ENCODE assay signal across 23 cellular contexts in the genomic region with DNA sequence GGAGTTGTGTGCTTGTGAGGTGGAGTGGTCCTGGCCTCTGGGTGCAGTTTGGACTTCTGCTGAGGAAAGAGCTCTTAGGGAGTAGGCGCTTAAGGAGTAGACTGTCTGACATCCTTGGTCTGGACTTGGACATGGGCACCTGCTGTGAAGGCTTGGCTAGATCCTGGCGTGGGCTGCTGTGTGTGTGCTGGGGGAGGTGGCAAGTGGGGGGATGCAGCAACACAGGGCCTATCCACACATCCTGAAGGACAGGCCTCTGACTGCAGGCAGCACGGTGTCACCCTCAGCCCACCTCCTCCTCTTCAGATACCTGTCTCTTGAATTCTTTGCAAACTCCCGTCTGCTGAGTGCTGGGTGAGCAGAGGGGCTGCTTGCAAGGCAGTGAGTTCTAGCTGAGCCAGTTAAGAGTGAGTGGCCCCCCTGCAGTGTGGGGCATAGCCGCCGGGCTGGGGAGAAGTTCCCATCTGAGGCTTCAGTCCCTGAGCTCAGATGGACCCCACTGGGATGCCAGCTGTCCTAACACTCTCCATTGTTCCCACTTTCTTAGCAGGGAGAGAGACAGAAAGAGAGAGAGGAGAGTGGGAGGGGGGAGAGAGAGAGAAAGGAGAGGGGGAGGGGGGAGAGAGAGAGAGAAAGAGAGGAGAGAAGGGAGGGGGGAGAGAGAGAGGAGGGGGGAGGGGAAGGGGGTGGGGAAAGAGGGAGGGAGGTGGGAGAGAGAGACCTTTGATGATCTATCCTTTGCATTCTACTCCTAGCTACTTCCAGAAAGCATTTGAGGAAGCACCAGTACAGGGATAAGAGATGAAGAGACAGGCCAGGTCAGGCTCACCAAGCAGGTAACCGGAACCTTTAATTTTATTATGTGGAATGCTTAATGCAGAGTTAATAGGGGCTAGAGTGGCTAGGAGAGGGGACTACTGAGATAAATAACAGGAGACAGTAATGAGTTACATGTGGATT. TPM values are rescaled to one million over a fixed set of nuclear protein-coding genes. Genes with fewer than 3 reads are reported as not detected.
DNase-seq lines count a peak whose midpoint lies in the region; TF ChIP-seq lines count a peak whose summit lies in the region.
"Had no signal": no experiment of that assay in that cellular context is flagged by ENCODE, and none has a peak within 500 bp of the region (broad histone marks: within the 10 kb centered on the region; RNA-seq: fewer than 3 reads in every experiment).

No MANE protein-coding gene starts in this region.

- H3K9ac ChIP-seq in neural progenitor cell = no peak overlapping the region
- H3K9ac ChIP-seq: GM23248 had no signal

- DNase-seq in NCI-H1417 (lab: John Stamatoyannopoulos, UW) (peak in 2 of 3 experiments; percentile 10 to 46), NCI-H1417 treated with DMSO at 0.1 percent for 48 hours (lab: John Stamatoyannopoulos, UW) (no peak), NCI-H146 treated with DMSO at 0.1 percent for 48 hours (lab: John Stamatoyannopoulos, UW; ENCODE audit: unreplicated experiment) (peak; percentile 11), dorsolateral prefrontal cortex (no peak), neural progenitor cell (ENCODE audit: low spot score) (peak; percentile 72), OCI-M2 (lab: John Stamatoyannopoulos, UW; ENCODE audit: unreplicated experiment) (no peak), WERI-Rb-1 (no peak), AG08396 (ENCODE audit: low spot score) (no peak)
- DNase-seq: activated gamma-delta T cell treated with Interleukin-2 at 50 U/mL for 16 hours, DMS53, GM23248, immature natural killer cell, Karpas-422, lower lobe of right lung, naive B cell, SIG-M5, spleen, transverse colon had no signal

- H3F3A ChIP-seq in neural progenitor cell (ENCODE audit: low read depth) = peaks cover 44% of the 10 kb centered on the region

- peak overlapping the region; percentile 35 for H3K4me3 Mint-ChIP-seq in neural progenitor cell
- H3K4me3 Mint-ChIP-seq: immature natural killer cell, naive B cell had no signal

- H3K4me2 ChIP-seq in neural progenitor cell = peak overlapping the region; percentile 61

- no peaks in the 10 kb centered on the region for H4K20me1 ChIP-seq in neural progenitor cell (ENCODE audit: low read depth)

- H3K27ac Mint-ChIP-seq in neural progenitor cell = peak overlapping the region; percentile 83

- H3K36me3 Mint-ChIP-seq in neural progenitor cell = peaks cover 16% of the 10 kb centered on the region

- TF ChIP-seq CTCF in dorsolateral prefrontal cortex (IDR thresholded peaks at IDR 0.05 in 54 of 56, conservative IDR thresholded peaks at IDR 0.05 in 2 of 56; ENCODE audit: low read depth in 1 of 56, partially characterized antibody in 56 of 56) (no peak), neural progenitor cell (IDR thresholded peaks at IDR 0.05) (no peak), WERI-Rb-1 (IDR thresholded peaks at IDR 0.05; ENCODE audit: low read depth, low read length) (no peak)

- H3K4me1 ChIP-seq in neural progenitor cell = peaks cover 35% of the 10 kb centered on the region
- H3K4me1 ChIP-seq: ascending aorta, lower lobe of right lung, prostate gland, spleen, transverse colon had no signal

- peaks cover 2% of the 10 kb centered on the region for H3K27me3 Mint-ChIP-seq in neural progenitor cell (ENCODE audit: insufficient read depth, low read depth)
- H3K27me3 Mint-ChIP-seq: naive B cell had no signal

- peak overlapping the region in 53 of 59 donors; percentile 3 to 100 (median 90) for H3K27ac ChIP-seq in dorsolateral prefrontal cortex
- peak overlapping the region; percentile 76 for H3K27ac ChIP-seq in neural progenitor cell
- no peak overlapping the region for H3K27ac ChIP-seq in WERI-Rb-1
- H3K27ac ChIP-seq: ascending aorta, C4-2B, coronary artery, GM23248, lower lobe of right lung, prostate gland, spleen, transverse colon had no signal

- H3K9me3 ChIP-seq in neural progenitor cell (ENCODE audit: low read depth) (no peaks in the 10 kb centered on the region), WERI-Rb-1 (ENCODE audit: severe bottlenecking) (no peaks in the 10 kb centered on the region)
- H3K9me3 ChIP-seq: ascending aorta, lower lobe of right lung, prostate gland, spleen, transverse colon had no signal

- no peaks in the 10 kb centered on the region for H3K36me3 ChIP-seq in neural progenitor cell
- peaks cover 19% of the 10 kb centered on the region for H3K36me3 ChIP-seq in WERI-Rb-1
- H3K36me3 ChIP-seq: prostate gland had no signal

- H3K9me3 Mint-ChIP-seq in neural progenitor cell = no peaks in the 10 kb centered on the region
- H3K9me3 Mint-ChIP-seq: immature natural killer cell, naive B cell had no signal

- H3K79me2 ChIP-seq in neural progenitor cell (ENCODE audit: low read depth) = no peaks in the 10 kb centered on the region

- H3K27me3 ChIP-seq in dorsolateral prefrontal cortex (no peaks in the 10 kb centered on the region), neural progenitor cell (no peaks in the 10 kb centered on the region), WERI-Rb-1 (ENCODE audit: insufficient read depth, low read depth, severe bottlenecking) (no peaks in the 10 kb centered on the region)
- H3K27me3 ChIP-seq: ascending aorta, spleen, transverse colon had no signal

- intact Hi-C loops in dorsolateral prefrontal cortex (cut with DNase I) = no loop called here

- H3K4me1 Mint-ChIP-seq in neural progenitor cell = peaks cover 30% of the 10 kb centered on the region
- H3K4me1 Mint-ChIP-seq: immature natural killer cell had no signal

- H3K4me3 ChIP-seq in dorsolateral prefrontal cortex (peak overlapping the region in 1 of 59 donors; percentile 1), neural progenitor cell (peak overlapping the region; percentile 5), WERI-Rb-1 (ENCODE audit: low read depth, low read length) (no peak overlapping the region)
- H3K4me3 ChIP-seq: ascending aorta, coronary artery, GM23248, lower lobe of right lung, prostate gland, spleen, transverse colon had no signal

- no peak overlapping the region for H2AFZ ChIP-seq in neural progenitor cell (replicated peaks)
- H2AFZ ChIP-seq: GM23248 had no signal

RNA-seq across cellular contexts. Expression of a gene that starts 12.6 kb away (rescaled TPM):
- total RNA-seq in dorsolateral prefrontal cortex = 100 to 1,000 TPM in 35 of 120 experiments, 10 to 100 TPM in 85; 19.6 to 299 (median 76.3) TPM
- total RNA-seq in neural progenitor cell (ENCODE audit: low replicate concordance) = 0.99 and 4.5 TPM in 2 replicates
- total RNA-seq: GM23248; lower lobe of right lung; T-helper 2 cell treated with Interferon-gamma antibody and Interleukin-4, amounts not matched to agents 100 ng/mL and 5 ng/mL, for 36 hours had no signal

RNA-seq across cellular contexts. Expression of a gene that starts 18.3 kb away (rescaled TPM):
- total RNA-seq in dorsolateral prefrontal cortex = 100 to 1,000 TPM in 66 of 120 experiments, 10 to 100 TPM in 54; 64.4 to 251 (median 103) TPM
- 75.5 and 76.1 TPM in 2 replicates for total RNA-seq in neural progenitor cell (ENCODE audit: low replicate concordance)

RNA-seq across cellular contexts. Expression of a gene that starts 18.4 kb away (rescaled TPM):
- 1 to 10 TPM in 69 of 120 experiments, under 1 TPM in 46, not detected in 5; 0.25 to 2.9 (median 1.1) TPM for total RNA-seq in dorsolateral prefrontal cortex
- total RNA-seq in neural progenitor cell (ENCODE audit: low replicate concordance) = 0.26 and 0.46 TPM in 2 replicates
- total RNA-seq: ascending aorta; spleen; T-helper 2 cell treated with Interferon-gamma antibody and Interleukin-4, amounts not matched to agents 100 ng/mL and 5 ng/mL, for 36 hours; transverse colon had no signal

Comparison
In these comparisons a context has a peak if more than half of its experiments do, and no peak if none do; other contexts are left out.
1. DNase-seq: peak in NCI-H1417 (2 of 3), NCI-H146 treated with DMSO at 0.1 percent for 48 hours (single experiment) and neural progenitor cell (single experiment); none in NCI-H1417 treated with DMSO at 0.1 percent for 48 hours (single experiment), dorsolateral prefrontal cortex (0 of 10), OCI-M2 (single experiment), WERI-Rb-1 (single experiment) and AG08396 (single experiment).